1 cellular context compared by ENCODE assay signal in genomic region chr3:112074006-112074405, GRCh38.
TF ChIP-seq lines count a peak whose summit lies in the region.

No MANE protein-coding gene starts in this region.

TF ChIP-seq in endothelial cell of umbilical vein, 7 proteins besides CTCF, POLR2A, EP300 and RAD21:
- TF ChIP-seq EZH2 (IDR thresholded peaks at IDR 0.05; ENCODE audit: borderline replicate concordance, low read depth, low read length, severe bottlenecking) (no peak), JUN (IDR thresholded peaks at IDR 0.05; ENCODE audit: borderline replicate concordance, insufficient read depth, insufficient read length, low read depth) (no peak), FOS (IDR thresholded peaks at IDR 0.05; ENCODE audit: borderline replicate concordance, insufficient read depth, low read length) (no peak), GATA2 (IDR thresholded peaks at IDR 0.05; ENCODE audit: insufficient read depth, insufficient read length, low read depth, low read length) (no peak), POLR2AphosphoS5 (IDR thresholded peaks at IDR 0.05; ENCODE audit: insufficient read depth, low read depth, low read length) (no peak), MYC (IDR thresholded peaks at IDR 0.05; ENCODE audit: low read depth, low read length) (no peak), MAX (IDR thresholded peaks at IDR 0.05; ENCODE audit: insufficient read depth, insufficient read length) (no peak)
